In genomic region chr10:15223174-15223573, GRCh38 we compare ENCODE assay signal across 23 cellular contexts. TPM values are rescaled to one million over a fixed set of nuclear protein-coding genes. Genes with fewer than 3 reads are reported as not detected.
A peak's percentile ranks its signal among the peaks of the same experiment; 100 is the strongest.
DNase-seq lines count a peak whose midpoint lies in the region; ATAC-seq and TF ChIP-seq lines count a peak whose summit lies in the region.
"Had no signal": no experiment of that assay in that cellular context is flagged by ENCODE, and none has a peak within 500 bp of the region (broad histone marks: within the 10 kb centered on the region; RNA-seq: fewer than 3 reads in every experiment).

No MANE protein-coding gene starts in this region.

- CTCF ChIA-PET in AG04449 (lab: Yijun Ruan, JAX): interaction anchor here (1.4 kb wide), 1 partner anchor 14 kb away, joined by 4 read pairs; no protein-coding TSS in a partner anchor

- TF ChIP-seq CTCF in AG04449 (IDR thresholded peaks at IDR 0.05; ENCODE audit: insufficient read depth, low read length, missing control alignments) (no peak), astrocyte of the spinal cord (IDR thresholded peaks at IDR 0.05; ENCODE audit: low read depth, low read length) (no peak), foreskin keratinocyte (conservative IDR thresholded peaks at IDR 0.05) (no peak)

- H3K4me3 ChIP-seq in AG04449 (ENCODE audit: low read depth, low read length): no peak overlapping the region
- H3K4me3 ChIP-seq in astrocyte of the spinal cord (ENCODE audit: low read depth, low read length): no peak overlapping the region
- H3K4me3 ChIP-seq: gastroesophageal sphincter, smooth muscle cell, upper lobe of right lung had no signal

- ATAC-seq in foreskin keratinocyte: peak; percentile 16
- ATAC-seq in GM19328 (IDR thresholded peaks at IDR 0.05; ENCODE audit: unreplicated experiment): no peak
- ATAC-seq: gastroesophageal sphincter; naive thymus-derived CD4-positive, alpha-beta T cell had no signal

- POLR2A ChIA-PET in AG04449 (lab: Yijun Ruan, JAX): no interaction called here

- no peaks in the 10 kb centered on the region for H3K27me3 ChIP-seq in foreskin keratinocyte
- H3K27me3 ChIP-seq: gastroesophageal sphincter, upper lobe of right lung had no signal

- in situ Hi-C loops in astrocyte of the spinal cord (cut with HindIII; ENCODE audit: low sequenced_read_pairs): no loop called here

- H3K4me1 ChIP-seq in foreskin keratinocyte: peaks cover 6% of the 10 kb centered on the region
- H3K4me1 ChIP-seq: gastroesophageal sphincter, upper lobe of right lung had no signal

- H3K27ac ChIP-seq in foreskin keratinocyte: no peak overlapping the region
- H3K27ac ChIP-seq: 22Rv1, gastroesophageal sphincter, upper lobe of right lung had no signal

- DNase-seq in AG04449 (ENCODE audit: low read depth, low spot score) (peak; percentile 45), HT1080 (ENCODE audit: low read depth) (peak; percentile 81), astrocyte of the spinal cord (ENCODE audit: low read depth, low spot score) (peak; percentile 90), foreskin keratinocyte (no peak), NCI-H345 treated with DMSO at 0.1 percent for 48 hours (lab: John Stamatoyannopoulos, UW; ENCODE audit: unreplicated experiment) (no peak), T-helper 1 cell (no peak)
- DNase-seq in activated CD4-positive, alpha-beta T cell treated with anti-CD3 and anti-CD28 coated beads, Interleukin-2, amount 50 U/mL, for 48 hours: no peak
- DNase-seq: activated CD4-positive, alpha-beta T cell treated with anti-CD3 and anti-CD28 coated beads, Interleukin-2, amount 10 ng/mL, durations not matched to agents 7 days and 5 days; activated gamma-delta T cell; CD4-positive, CD25-positive, alpha-beta regulatory T cell; left cardiac atrium; mesendoderm; naive thymus-derived CD4-positive, alpha-beta T cell; NCI-H1694 treated with DMSO at 0.1 percent for 48 hours; NCI-H446 treated with DMSO at 0.1 percent for 48 hours; NK-92 treated with Interleukin-12 subunit alpha and Interleukin-12 subunit beta, amount 100 ng/mL, for 24 hours; RPMI8226; stimulated activated CD4-positive, alpha-beta T cell treated with anti-CD3 and anti-CD28 coated beads, Interleukin-4, amount 100 ng/mL, for 1 hour; upper lobe of right lung had no signal

RNA-seq across cellular contexts. Expression of gene NMT2, which starts 54.7 kb away (rescaled TPM):
- 38.1 and 44.0 TPM in 2 replicates for total RNA-seq in HT1080 (2014; rRNA removed; shearing (Covaris generic))
- polyA plus RNA-seq in HT1080 (2015; cell fraction: cytosol; rRNA removed): 84.8 and 86.0 TPM in 2 replicates
- 74.9 and 89.6 TPM in 2 replicates for polyA plus RNA-seq in HT1080 (2015; cell fraction: nucleus; rRNA removed)
- total RNA-seq in foreskin keratinocyte: 14.5 and 16.5 TPM in 2 replicates
- 9.2 and 10.4 TPM in 2 replicates for polyA plus RNA-seq in foreskin keratinocyte

Comparison
In these comparisons a context has a peak if more than half of its experiments do, and no peak if none do; other contexts are left out.
1. DNase-seq: peak in AG04449 (single experiment), HT1080 (single experiment) and astrocyte of the spinal cord (single experiment); none in foreskin keratinocyte (0 of 2), NCI-H345 treated with DMSO at 0.1 percent for 48 hours (single experiment), T-helper 1 cell (0 of 5) and activated CD4-positive, alpha-beta T cell treated with anti-CD3 and anti-CD28 coated beads, Interleukin-2, amount 50 U/mL, for 48 hours (0 of 2).